ENCODE assay signal across 21 cellular contexts in the genomic region with DNA sequence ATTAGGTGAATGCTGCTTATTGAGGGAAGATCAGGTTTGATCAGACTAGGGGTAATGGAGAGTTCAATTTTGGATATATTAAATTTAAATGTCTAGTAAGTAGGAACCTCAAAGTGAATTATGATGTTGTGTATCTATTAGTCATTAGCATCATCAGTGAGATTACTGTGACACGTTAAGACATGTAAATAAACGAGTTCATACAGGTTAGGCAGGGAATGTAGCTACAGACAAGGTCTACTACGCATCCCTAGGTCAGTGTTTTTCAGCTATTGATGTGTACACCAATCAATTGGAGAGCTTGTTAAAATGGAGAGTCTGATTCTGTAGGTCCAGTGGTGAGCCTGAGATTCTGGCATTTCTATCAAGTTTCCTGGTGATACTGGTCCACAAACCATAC.
DNase-seq lines count a peak whose midpoint lies in the region; ATAC-seq, FAIRE-seq and TF ChIP-seq lines count a peak whose summit lies in the region.
"Had no signal": no experiment of that assay in that cellular context is flagged by ENCODE, and none has a peak within 500 bp of the region (broad histone marks: within the 10 kb centered on the region; RNA-seq: fewer than 3 reads in every experiment).

No MANE protein-coding gene starts in this region.

- ATAC-seq in foreskin keratinocyte (peak; percentile 74), HG03460 (IDR thresholded peaks at IDR 0.05; ENCODE audit: unreplicated experiment) (no peak), HG02852 (IDR thresholded peaks at IDR 0.05; ENCODE audit: unreplicated experiment) (no peak)
- ATAC-seq: CD8-positive, alpha-beta T cell had no signal

- H3K4me1 ChIP-seq in OCI-LY3 (ENCODE audit: low read length) (peaks cover 26% of the 10 kb centered on the region), foreskin keratinocyte (no peaks in the 10 kb centered on the region), PC-9 (replicated peaks; ENCODE audit: insufficient read depth) (no peaks in the 10 kb centered on the region)
- H3K4me1 ChIP-seq: BLaER1, Caco-2, HAP-1 had no signal

- H3K9me3 ChIP-seq in OCI-LY3 (ENCODE audit: insufficient read depth, low read length): no peaks in the 10 kb centered on the region
- H3K9me3 ChIP-seq in PC-9 (ENCODE audit: insufficient read depth, low read depth): no peaks in the 10 kb centered on the region
- H3K9me3 ChIP-seq: BLaER1, Caco-2, HAP-1 had no signal

- no peaks in the 10 kb centered on the region for H3K27me3 ChIP-seq in OCI-LY3 (ENCODE audit: low read depth, low read length)
- H3K27me3 ChIP-seq in bronchial epithelial cell (ENCODE audit: control insufficient read depth, insufficient read depth, low read length): no peaks in the 10 kb centered on the region
- H3K27me3 ChIP-seq in foreskin keratinocyte: no peaks in the 10 kb centered on the region
- H3K27me3 ChIP-seq in PC-9 (ENCODE audit: insufficient read depth, low read depth): no peaks in the 10 kb centered on the region
- H3K27me3 ChIP-seq: BLaER1 had no signal

- peak; percentile 8 for DNase-seq in NCI-H1105 treated with DMSO at 0.1 percent for 48 hours (lab: John Stamatoyannopoulos, UW)
- DNase-seq in NCI-H1105 (lab: John Stamatoyannopoulos, UW): no peak
- peak; percentile 47 for DNase-seq in bronchial epithelial cell (ENCODE audit: low read depth)
- peak; percentile 41 to 77 for DNase-seq in foreskin keratinocyte
- no peak for DNase-seq in PC-9
- DNase-seq: Caco-2; CD4-positive, CD25-positive, alpha-beta regulatory T cell; CD8-positive, alpha-beta T cell; DMS153; DND-41; GOT3; HFFc6 had no signal

- peak; percentile 50 for FAIRE-seq in bronchial epithelial cell (lab: Jason Lieb, UNC)
- FAIRE-seq: GM12892, H54 had no signal

- CTCF ChIA-PET in PC-9 (lab: Charles Lee): no interaction called here

- H3K9ac ChIP-seq in OCI-LY3 (ENCODE audit: low read length): no peak overlapping the region
- H3K9ac ChIP-seq: BLaER1 had no signal

- no peak overlapping the region for H3K4me3 ChIP-seq in OCI-LY3 (ENCODE audit: low read length)
- no peak overlapping the region for H3K4me3 ChIP-seq in bronchial epithelial cell (ENCODE audit: low read depth, low read length)
- no peak overlapping the region for H3K4me3 ChIP-seq in PC-9
- H3K4me3 ChIP-seq: BLaER1, HAP-1 had no signal

- POLR2A ChIA-PET in PC-9 (lab: Charles Lee; ENCODE audit: unreplicated experiment): no interaction called here

- H3K36me3 ChIP-seq in OCI-LY3 (replicated peaks; ENCODE audit: low read depth, low read length): no peaks in the 10 kb centered on the region
- no peaks in the 10 kb centered on the region for H3K36me3 ChIP-seq in bronchial epithelial cell (ENCODE audit: control insufficient read depth, insufficient read depth, low read length)
- no peaks in the 10 kb centered on the region for H3K36me3 ChIP-seq in PC-9 (ENCODE audit: low read depth)
- H3K36me3 ChIP-seq: BLaER1, HAP-1 had no signal

- no peaks in the 10 kb centered on the region for H4K20me1 ChIP-seq in OCI-LY3 (ENCODE audit: insufficient read depth, low read length)
- H4K20me1 ChIP-seq in PC-9 (ENCODE audit: insufficient read depth): no peaks in the 10 kb centered on the region
- H4K20me1 ChIP-seq: BLaER1 had no signal

- H3K9me2 ChIP-seq in PC-9 (ENCODE audit: insufficient read depth): no peaks in the 10 kb centered on the region

- H3K4me2 ChIP-seq in OCI-LY3 (ENCODE audit: low read length) (no peak overlapping the region), PC-9 (no peak overlapping the region)
- H3K4me2 ChIP-seq: BLaER1 had no signal

- no peaks in the 10 kb centered on the region for H3F3A ChIP-seq in PC-9 (ENCODE audit: insufficient read depth, low read depth)

- H3K79me2 ChIP-seq in OCI-LY3 (ENCODE audit: low read length) (no peaks in the 10 kb centered on the region), PC-9 (ENCODE audit: low read depth) (no peaks in the 10 kb centered on the region)

- H3K27ac ChIP-seq in OCI-LY3 (ENCODE audit: low read length): no peak overlapping the region
- H3K27ac ChIP-seq in foreskin keratinocyte: no peak overlapping the region
- no peak overlapping the region for H3K27ac ChIP-seq in PC-9
- H3K27ac ChIP-seq: 22Rv1, BLaER1, C4-2B had no signal

- BruUV-seq in PC-9 (replicated peaks; lab: Mats Ljungman, UMichigan): no TSS peak

- H2AFZ ChIP-seq in OCI-LY3 (ENCODE audit: low read depth, low read length) (0 out of 2 replicates have a peak overlapping the region, but pooled peaks have one; percentile 7), PC-9 (no peak overlapping the region)

- TF ChIP-seq CTCF in OCI-LY3 (IDR thresholded peaks at IDR 0.05; ENCODE audit: low read depth, low read length) (no peak), bronchial epithelial cell (IDR thresholded peaks at IDR 0.05; ENCODE audit: insufficient read depth, low read length, severe bottlenecking) (no peak), foreskin keratinocyte (conservative IDR thresholded peaks at IDR 0.05) (no peak), PC-9 (conservative IDR thresholded peaks at IDR 0.05) (no peak)

- intact Hi-C loops in PC-9 (cut with micrococcal nuclease; ENCODE audit: unreplicated experiment): no loop called here

Comparison
In these comparisons a context has a peak if more than half of its experiments do, and no peak if none do; other contexts are left out.
1. DNase-seq: peak in NCI-H1105 treated with DMSO at 0.1 percent for 48 hours (single experiment), bronchial epithelial cell (single experiment) and foreskin keratinocyte (2 of 2); none in NCI-H1105 (single experiment) and PC-9 (0 of 2).